In the genomic region with DNA sequence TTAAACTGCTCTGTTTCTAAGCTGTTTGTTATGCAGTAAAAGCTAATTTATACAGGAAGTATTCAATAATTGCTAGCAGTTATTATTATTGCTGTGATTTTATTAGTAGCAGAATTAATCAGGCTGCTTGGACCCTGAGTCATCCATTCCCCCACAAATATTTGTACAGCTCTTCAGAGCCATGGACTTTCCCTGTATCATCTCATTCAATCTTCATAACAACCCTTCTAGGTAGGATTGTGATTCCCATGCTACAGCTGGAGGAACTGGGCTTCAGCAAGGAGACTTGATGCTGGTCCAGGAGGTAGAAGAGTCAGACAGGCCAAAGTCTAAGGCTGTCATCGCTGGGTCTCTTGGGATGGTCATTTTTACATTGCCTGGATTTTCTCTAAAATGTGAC, we compare ENCODE assay signal across 1 cellular context.
TF ChIP-seq lines count a peak whose summit lies in the region.

No MANE protein-coding gene starts in this region.

TF ChIP-seq in H1, 55 proteins besides CTCF, POLR2A, EP300 and RAD21:
- no peak for TF ChIP-seq TCF12 (IDR thresholded peaks at IDR 0.05; ENCODE audit: low read depth, low read length)
- no peak for TF ChIP-seq POLR2AphosphoS5 (IDR thresholded peaks at IDR 0.05; ENCODE audit: low read depth, low read length)
- TF ChIP-seq KDM5A (IDR thresholded peaks at IDR 0.05; ENCODE audit: low read length): no peak
